26 cellular contexts compared by ENCODE assay signal in the genomic region with DNA sequence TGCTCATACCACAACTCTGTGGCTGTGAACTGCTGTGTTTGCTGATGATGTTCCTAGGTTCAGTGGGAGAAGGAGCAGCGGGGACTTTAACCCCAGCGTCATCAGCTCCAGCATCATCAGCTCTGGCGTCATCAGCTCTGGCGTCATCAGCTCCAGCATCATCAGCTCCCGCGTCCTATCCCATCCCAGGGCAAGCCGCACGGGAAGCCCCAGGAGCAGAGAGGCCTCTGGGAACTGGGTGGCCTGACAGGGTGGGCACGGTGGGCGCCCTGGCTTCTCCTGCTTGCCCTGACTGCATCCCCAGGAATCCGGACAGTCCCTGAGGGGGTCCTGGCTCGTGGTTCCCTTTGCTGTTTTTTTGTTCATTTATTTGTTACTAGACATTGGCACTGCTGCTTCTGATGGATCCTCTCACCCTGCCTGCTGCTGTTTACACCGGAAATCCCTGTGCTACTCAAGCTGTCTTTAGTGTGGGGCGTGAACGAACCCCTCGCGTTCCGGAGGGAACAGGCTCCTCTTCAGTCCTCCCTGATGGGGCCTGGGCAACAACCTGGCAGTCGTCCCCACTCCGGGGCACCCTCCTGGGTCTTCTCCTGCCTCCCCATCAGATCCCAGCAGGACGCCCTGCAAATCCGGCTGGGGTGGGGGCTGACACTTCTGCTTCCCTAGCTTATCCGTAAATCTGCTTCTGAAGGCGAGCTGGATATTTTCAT.
"Had no signal": no experiment of that assay in that cellular context is flagged by ENCODE, and none has a peak within 500 bp of the region (broad histone marks: within the 10 kb centered on the region; RNA-seq: fewer than 3 reads in every experiment).

No MANE protein-coding gene starts in this region.

- H3K4me1 Mint-ChIP-seq: activated B cell treated with CpG ODN at 0.5 μM for 24 hours; activated CD8-positive, alpha-beta memory T cell treated with anti-CD3 and anti-CD28 coated beads, Interleukin-2, amount 10 ng/mL, durations not matched to agents 7 days and 5 days; activated naive CD8-positive, alpha-beta T cell treated with anti-CD3 and anti-CD28 coated beads for 36 hours; immature natural killer cell; naive thymus-derived CD4-positive, alpha-beta T cell; neural crest cell had no signal

- H3K36me3 Mint-ChIP-seq: activated CD8-positive, alpha-beta memory T cell treated with anti-CD3 and anti-CD28 coated beads, Interleukin-2, amount 10 ng/mL, durations not matched to agents 7 days and 5 days; activated naive CD8-positive, alpha-beta T cell treated with anti-CD3 and anti-CD28 coated beads for 36 hours; immature natural killer cell; naive thymus-derived CD4-positive, alpha-beta T cell had no signal

- DNase-seq: activated B cell treated with CpG ODN at 0.5 μM for 24 hours; activated CD4-positive, alpha-beta T cell treated with anti-CD3 and anti-CD28 coated beads, Interleukin-2, amount 50 U/mL, for 1 hour; activated CD8-positive, alpha-beta memory T cell treated with anti-CD3 and anti-CD28 coated beads, Interleukin-2, amount 10 ng/mL, durations not matched to agents 7 days and 5 days; activated CD8-positive, alpha-beta T cell treated with anti-CD3 and anti-CD28 coated beads, Interleukin-2, amount 10 ng/mL, durations not matched to agents 7 days and 5 days; activated effector memory CD4-positive, alpha-beta T cell treated with Interleukin-2 at 50 U/mL for 16 hours; activated naive CD4-positive, alpha-beta T cell treated with Interleukin-2 at 50 U/mL for 16 hours; activated naive CD8-positive, alpha-beta T cell treated with anti-CD3 and anti-CD28 coated beads for 36 hours; activated T-cell treated with anti-CD3 and anti-CD28 coated beads for 4 hours; activated T-cell treated with anti-CD3 and anti-CD28 coated beads, Interleukin-2, amount 50 U/mL, for 72 hours; adrenal gland; body of pancreas; colonic mucosa; effector memory CD8-positive, alpha-beta T cell; erythroblast; hippocampal formation; immature natural killer cell; midbrain; naive thymus-derived CD4-positive, alpha-beta T cell; occipital lobe; right cardiac atrium; stimulated activated naive CD4-positive, alpha-beta T cell; T-helper 2 cell; tibial artery had no signal

- H3K27ac Mint-ChIP-seq: activated B cell treated with CpG ODN at 0.5 μM for 24 hours; activated CD8-positive, alpha-beta memory T cell treated with anti-CD3 and anti-CD28 coated beads, Interleukin-2, amount 10 ng/mL, durations not matched to agents 7 days and 5 days; activated CD8-positive, alpha-beta T cell treated with anti-CD3 and anti-CD28 coated beads, Interleukin-2, amount 10 ng/mL, durations not matched to agents 7 days and 5 days; activated naive CD8-positive, alpha-beta T cell treated with anti-CD3 and anti-CD28 coated beads for 36 hours; activated T-cell treated with anti-CD3 and anti-CD28 coated beads, Interleukin-2, amount 50 U/mL, for 72 hours; effector memory CD8-positive, alpha-beta T cell; immature natural killer cell had no signal

- H3K4me3 Mint-ChIP-seq: activated B cell treated with CpG ODN at 0.5 μM for 24 hours; activated CD8-positive, alpha-beta memory T cell treated with anti-CD3 and anti-CD28 coated beads, Interleukin-2, amount 10 ng/mL, durations not matched to agents 7 days and 5 days; activated CD8-positive, alpha-beta T cell treated with anti-CD3 and anti-CD28 coated beads, Interleukin-2, amount 10 ng/mL, durations not matched to agents 7 days and 5 days; activated naive CD8-positive, alpha-beta T cell treated with anti-CD3 and anti-CD28 coated beads for 36 hours; activated T-cell treated with anti-CD3 and anti-CD28 coated beads, Interleukin-2, amount 50 U/mL, for 72 hours; effector memory CD8-positive, alpha-beta T cell; immature natural killer cell; neural crest cell had no signal

- H3K4me3 ChIP-seq: adrenal gland, body of pancreas, colonic mucosa, gastroesophageal sphincter, suprapubic skin, tibial artery had no signal

- H3K27ac ChIP-seq: adrenal gland, body of pancreas, colonic mucosa, gastroesophageal sphincter, suprapubic skin, tibial artery had no signal

- ATAC-seq: activated CD8-positive, alpha-beta memory T cell treated with anti-CD3 and anti-CD28 coated beads, Interleukin-2, amount 10 ng/mL, durations not matched to agents 7 days and 5 days; activated CD8-positive, alpha-beta T cell treated with anti-CD3 and anti-CD28 coated beads, Interleukin-2, amount 10 ng/mL, durations not matched to agents 7 days and 5 days; activated T-cell treated with anti-CD3 and anti-CD28 coated beads, Interleukin-2, amount 50 U/mL, for 72 hours; body of pancreas; effector memory CD8-positive, alpha-beta T cell; gastroesophageal sphincter; naive thymus-derived CD4-positive, alpha-beta T cell; right cardiac atrium had no signal

- H3K36me3 ChIP-seq: adrenal gland, colonic mucosa, gastroesophageal sphincter, suprapubic skin, tibial artery had no signal

- H3K4me1 ChIP-seq: adrenal gland, colonic mucosa had no signal

- H3K9me3 Mint-ChIP-seq: activated B cell treated with CpG ODN at 0.5 μM for 24 hours; activated naive CD8-positive, alpha-beta T cell treated with anti-CD3 and anti-CD28 coated beads for 36 hours; activated T-cell treated with anti-CD3 and anti-CD28 coated beads, Interleukin-2, amount 50 U/mL, for 72 hours; effector memory CD8-positive, alpha-beta T cell; immature natural killer cell; naive thymus-derived CD4-positive, alpha-beta T cell; neural crest cell had no signal

- H3K27me3 ChIP-seq: adrenal gland, body of pancreas, colonic mucosa, gastroesophageal sphincter, suprapubic skin, tibial artery had no signal

- H3K27me3 Mint-ChIP-seq: activated B cell treated with CpG ODN at 0.5 μM for 24 hours; activated CD8-positive, alpha-beta memory T cell treated with anti-CD3 and anti-CD28 coated beads, Interleukin-2, amount 10 ng/mL, durations not matched to agents 7 days and 5 days; effector memory CD8-positive, alpha-beta T cell had no signal

- H3K9me3 ChIP-seq: adrenal gland, body of pancreas, colonic mucosa, gastroesophageal sphincter, suprapubic skin, tibial artery had no signal
